In the genomic region with DNA sequence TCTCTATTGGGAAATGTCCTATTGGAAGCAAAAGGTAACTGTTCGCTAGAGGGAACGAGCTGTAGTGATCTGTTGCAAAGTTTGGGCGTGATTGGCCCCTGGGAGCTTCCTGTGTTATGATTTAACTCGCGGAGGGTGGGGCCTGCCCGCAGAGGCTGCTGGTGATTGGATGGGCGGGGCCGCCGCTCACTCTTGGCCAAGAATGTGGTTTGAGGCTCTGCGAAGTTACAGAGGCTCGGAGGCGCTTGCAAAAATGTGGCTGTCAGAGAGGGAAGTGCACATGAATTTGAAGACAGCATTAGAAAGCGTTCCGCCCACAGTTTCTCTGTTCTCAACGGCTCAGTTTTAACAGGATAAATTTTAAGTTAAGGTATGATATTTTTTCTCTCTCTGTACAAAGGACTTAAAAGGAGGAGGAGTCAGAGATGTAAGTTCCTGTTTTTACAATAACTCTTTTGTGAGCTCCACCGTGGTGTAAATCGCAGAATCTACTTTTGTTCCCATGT, we compare ENCODE assay signal across 1 cellular context.
TF ChIP-seq lines count a peak whose summit lies in the region.

No MANE protein-coding gene starts in this region.

TF ChIP-seq in K562, 482 proteins besides CTCF, POLR2A, EP300 and RAD21 (continued from another document and continues in another):
- TF ChIP-seq, protein P1, sequence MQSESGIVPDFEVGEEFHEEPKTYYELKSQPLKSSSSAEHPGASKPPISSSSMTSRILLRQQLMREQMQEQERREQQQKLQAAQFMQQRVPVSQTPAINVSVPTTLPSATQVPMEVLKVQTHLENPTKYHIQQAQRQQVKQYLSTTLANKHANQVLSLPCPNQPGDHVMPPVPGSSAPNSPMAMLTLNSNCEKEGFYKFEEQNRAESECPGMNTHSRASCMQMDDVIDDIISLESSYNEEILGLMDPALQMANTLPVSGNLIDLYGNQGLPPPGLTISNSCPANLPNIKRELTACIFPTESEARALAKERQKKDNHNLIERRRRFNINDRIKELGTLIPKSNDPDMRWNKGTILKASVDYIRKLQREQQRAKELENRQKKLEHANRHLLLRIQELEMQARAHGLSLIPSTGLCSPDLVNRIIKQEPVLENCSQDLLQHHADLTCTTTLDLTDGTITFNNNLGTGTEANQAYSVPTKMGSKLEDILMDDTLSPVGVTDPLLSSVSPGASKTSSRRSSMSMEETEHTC (IDR thresholded peaks at IDR 0.05): no peak
- no peak for TF ChIP-seq SNRNP70 (optimal IDR thresholded peaks at IDR 0.05; ENCODE audit: low read depth, low read length)
- peak; percentile 71 for TF ChIP-seq GABPA (tag; conservative IDR thresholded peaks at IDR 0.05; ENCODE audit: low read depth)
- no peak for TF ChIP-seq ZNF224 (CRISPR knock-in tag; IDR thresholded peaks at IDR 0.05)
- TF ChIP-seq KHSRP (IDR thresholded peaks at IDR 0.05): no peak
- no peak for TF ChIP-seq RFX1 (IDR thresholded peaks at IDR 0.05)
- no peak for TF ChIP-seq KLF1 (tag; IDR thresholded peaks at IDR 0.05)
- TF ChIP-seq RBM25 (IDR thresholded peaks at IDR 0.05; ENCODE audit: low read depth, low read length, severe bottlenecking): peak; percentile 58
- TF ChIP-seq SMARCA4 (IDR thresholded peaks at IDR 0.05): peak; percentile 47; the same call in 1 of the 2 replicates
- TF ChIP-seq TOE1 (IDR thresholded peaks at IDR 0.05; ENCODE audit: borderline replicate concordance): no peak; the same call in 1 of the 2 replicates
- no peak for TF ChIP-seq TOE1 (CRISPR knock-in tag; IDR thresholded peaks at IDR 0.05; ENCODE audit: borderline replicate concordance, low read depth)
- TF ChIP-seq, protein P2, sequence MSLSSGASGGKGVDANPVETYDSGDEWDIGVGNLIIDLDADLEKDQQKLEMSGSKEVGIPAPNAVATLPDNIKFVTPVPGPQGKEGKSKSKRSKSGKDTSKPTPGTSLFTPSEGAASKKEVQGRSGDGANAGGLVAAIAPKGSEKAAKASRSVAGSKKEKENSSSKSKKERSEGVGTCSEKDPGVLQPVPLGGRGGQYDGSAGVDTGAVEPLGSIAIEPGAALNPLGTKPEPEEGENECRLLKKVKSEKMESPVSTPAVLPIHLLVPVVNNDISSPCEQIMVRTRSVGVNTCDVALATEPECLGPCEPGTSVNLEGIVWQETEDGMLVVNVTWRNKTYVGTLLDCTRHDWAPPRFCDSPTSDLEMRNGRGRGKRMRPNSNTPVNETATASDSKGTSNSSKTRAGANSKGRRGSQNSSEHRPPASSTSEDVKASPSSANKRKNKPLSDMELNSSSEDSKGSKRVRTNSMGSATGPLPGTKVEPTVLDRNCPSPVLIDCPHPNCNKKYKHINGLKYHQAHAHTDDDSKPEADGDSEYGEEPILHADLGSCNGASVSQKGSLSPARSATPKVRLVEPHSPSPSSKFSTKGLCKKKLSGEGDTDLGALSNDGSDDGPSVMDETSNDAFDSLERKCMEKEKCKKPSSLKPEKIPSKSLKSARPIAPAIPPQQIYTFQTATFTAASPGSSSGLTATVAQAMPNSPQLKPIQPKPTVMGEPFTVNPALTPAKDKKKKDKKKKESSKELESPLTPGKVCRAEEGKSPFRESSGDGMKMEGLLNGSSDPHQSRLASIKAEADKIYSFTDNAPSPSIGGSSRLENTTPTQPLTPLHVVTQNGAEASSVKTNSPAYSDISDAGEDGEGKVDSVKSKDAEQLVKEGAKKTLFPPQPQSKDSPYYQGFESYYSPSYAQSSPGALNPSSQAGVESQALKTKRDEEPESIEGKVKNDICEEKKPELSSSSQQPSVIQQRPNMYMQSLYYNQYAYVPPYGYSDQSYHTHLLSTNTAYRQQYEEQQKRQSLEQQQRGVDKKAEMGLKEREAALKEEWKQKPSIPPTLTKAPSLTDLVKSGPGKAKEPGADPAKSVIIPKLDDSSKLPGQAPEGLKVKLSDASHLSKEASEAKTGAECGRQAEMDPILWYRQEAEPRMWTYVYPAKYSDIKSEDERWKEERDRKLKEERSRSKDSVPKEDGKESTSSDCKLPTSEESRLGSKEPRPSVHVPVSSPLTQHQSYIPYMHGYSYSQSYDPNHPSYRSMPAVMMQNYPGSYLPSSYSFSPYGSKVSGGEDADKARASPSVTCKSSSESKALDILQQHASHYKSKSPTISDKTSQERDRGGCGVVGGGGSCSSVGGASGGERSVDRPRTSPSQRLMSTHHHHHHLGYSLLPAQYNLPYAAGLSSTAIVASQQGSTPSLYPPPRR (CRISPR knock-in tag; IDR thresholded peaks at IDR 0.05; ENCODE audit: borderline replicate concordance): no peak
- TF ChIP-seq PHF20 (IDR thresholded peaks at IDR 0.05; ENCODE audit: partially characterized antibody): no peak
- TF ChIP-seq, protein P3, sequence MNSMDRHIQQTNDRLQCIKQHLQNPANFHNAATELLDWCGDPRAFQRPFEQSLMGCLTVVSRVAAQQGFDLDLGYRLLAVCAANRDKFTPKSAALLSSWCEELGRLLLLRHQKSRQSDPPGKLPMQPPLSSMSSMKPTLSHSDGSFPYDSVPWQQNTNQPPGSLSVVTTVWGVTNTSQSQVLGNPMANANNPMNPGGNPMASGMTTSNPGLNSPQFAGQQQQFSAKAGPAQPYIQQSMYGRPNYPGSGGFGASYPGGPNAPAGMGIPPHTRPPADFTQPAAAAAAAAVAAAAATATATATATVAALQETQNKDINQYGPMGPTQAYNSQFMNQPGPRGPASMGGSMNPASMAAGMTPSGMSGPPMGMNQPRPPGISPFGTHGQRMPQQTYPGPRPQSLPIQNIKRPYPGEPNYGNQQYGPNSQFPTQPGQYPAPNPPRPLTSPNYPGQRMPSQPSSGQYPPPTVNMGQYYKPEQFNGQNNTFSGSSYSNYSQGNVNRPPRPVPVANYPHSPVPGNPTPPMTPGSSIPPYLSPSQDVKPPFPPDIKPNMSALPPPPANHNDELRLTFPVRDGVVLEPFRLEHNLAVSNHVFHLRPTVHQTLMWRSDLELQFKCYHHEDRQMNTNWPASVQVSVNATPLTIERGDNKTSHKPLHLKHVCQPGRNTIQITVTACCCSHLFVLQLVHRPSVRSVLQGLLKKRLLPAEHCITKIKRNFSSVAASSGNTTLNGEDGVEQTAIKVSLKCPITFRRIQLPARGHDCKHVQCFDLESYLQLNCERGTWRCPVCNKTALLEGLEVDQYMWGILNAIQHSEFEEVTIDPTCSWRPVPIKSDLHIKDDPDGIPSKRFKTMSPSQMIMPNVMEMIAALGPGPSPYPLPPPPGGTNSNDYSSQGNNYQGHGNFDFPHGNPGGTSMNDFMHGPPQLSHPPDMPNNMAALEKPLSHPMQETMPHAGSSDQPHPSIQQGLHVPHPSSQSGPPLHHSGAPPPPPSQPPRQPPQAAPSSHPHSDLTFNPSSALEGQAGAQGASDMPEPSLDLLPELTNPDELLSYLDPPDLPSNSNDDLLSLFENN (IDR thresholded peaks at IDR 0.05; ENCODE audit: low read depth in 2 of 2, low read length in 2 of 2): 0 out of 4 replicates have a peak, but pooled peaks of 1 of the 2 experiments have one; percentile 17
- no peak for TF ChIP-seq ZNF174 (CRISPR knock-in tag; IDR thresholded peaks at IDR 0.05)
- no peak for TF ChIP-seq ETV6 (IDR thresholded peaks at IDR 0.05; ENCODE audit: borderline replicate concordance in 1 of 2, low read depth in 2 of 2, low read length in 1 of 2)
- no peak for TF ChIP-seq ETV6 (CRISPR knock-in tag; IDR thresholded peaks at IDR 0.05; ENCODE audit: borderline replicate concordance)
- no peak for TF ChIP-seq TAF9B (IDR thresholded peaks at IDR 0.05; ENCODE audit: partially characterized antibody)
- no peak for TF ChIP-seq TARDBP (IDR thresholded peaks at IDR 0.05)
- no peak for TF ChIP-seq BCOR (IDR thresholded peaks at IDR 0.05)
- TF ChIP-seq, protein P4, sequence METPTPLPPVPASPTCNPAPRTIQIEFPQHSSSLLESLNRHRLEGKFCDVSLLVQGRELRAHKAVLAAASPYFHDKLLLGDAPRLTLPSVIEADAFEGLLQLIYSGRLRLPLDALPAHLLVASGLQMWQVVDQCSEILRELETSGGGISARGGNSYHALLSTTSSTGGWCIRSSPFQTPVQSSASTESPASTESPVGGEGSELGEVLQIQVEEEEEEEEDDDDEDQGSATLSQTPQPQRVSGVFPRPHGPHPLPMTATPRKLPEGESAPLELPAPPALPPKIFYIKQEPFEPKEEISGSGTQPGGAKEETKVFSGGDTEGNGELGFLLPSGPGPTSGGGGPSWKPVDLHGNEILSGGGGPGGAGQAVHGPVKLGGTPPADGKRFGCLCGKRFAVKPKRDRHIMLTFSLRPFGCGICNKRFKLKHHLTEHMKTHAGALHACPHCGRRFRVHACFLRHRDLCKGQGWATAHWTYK (CRISPR knock-in tag; IDR thresholded peaks at IDR 0.05): no peak
- TF ChIP-seq PRPF4 (IDR thresholded peaks at IDR 0.05; ENCODE audit: insufficient read depth, low read depth, low read length, poor library complexity, severe bottlenecking): no peak
- TF ChIP-seq, protein P5, sequence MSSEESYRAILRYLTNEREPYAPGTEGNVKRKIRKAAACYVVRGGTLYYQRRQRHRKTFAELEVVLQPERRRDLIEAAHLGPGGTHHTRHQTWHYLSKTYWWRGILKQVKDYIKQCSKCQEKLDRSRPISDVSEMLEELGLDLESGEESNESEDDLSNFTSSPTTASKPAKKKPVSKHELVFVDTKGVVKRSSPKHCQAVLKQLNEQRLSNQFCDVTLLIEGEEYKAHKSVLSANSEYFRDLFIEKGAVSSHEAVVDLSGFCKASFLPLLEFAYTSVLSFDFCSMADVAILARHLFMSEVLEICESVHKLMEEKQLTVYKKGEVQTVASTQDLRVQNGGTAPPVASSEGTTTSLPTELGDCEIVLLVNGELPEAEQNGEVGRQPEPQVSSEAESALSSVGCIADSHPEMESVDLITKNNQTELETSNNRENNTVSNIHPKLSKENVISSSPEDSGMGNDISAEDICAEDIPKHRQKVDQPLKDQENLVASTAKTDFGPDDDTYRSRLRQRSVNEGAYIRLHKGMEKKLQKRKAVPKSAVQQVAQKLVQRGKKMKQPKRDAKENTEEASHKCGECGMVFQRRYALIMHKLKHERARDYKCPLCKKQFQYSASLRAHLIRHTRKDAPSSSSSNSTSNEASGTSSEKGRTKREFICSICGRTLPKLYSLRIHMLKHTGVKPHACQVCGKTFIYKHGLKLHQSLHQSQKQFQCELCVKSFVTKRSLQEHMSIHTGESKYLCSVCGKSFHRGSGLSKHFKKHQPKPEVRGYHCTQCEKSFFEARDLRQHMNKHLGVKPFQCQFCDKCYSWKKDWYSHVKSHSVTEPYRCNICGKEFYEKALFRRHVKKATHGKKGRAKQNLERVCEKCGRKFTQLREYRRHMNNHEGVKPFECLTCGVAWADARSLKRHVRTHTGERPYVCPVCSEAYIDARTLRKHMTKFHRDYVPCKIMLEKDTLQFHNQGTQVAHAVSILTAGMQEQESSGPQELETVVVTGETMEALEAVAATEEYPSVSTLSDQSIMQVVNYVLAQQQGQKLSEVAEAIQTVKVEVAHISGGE (CRISPR knock-in tag; IDR thresholded peaks at IDR 0.05): no peak
- no peak for TF ChIP-seq ZNF717 (CRISPR knock-in tag; IDR thresholded peaks at IDR 0.05)
- TF ChIP-seq EZH2 (IDR thresholded peaks at IDR 0.05; ENCODE audit: borderline replicate concordance, low read depth, low read length): no peak
- TF ChIP-seq, protein P6, sequence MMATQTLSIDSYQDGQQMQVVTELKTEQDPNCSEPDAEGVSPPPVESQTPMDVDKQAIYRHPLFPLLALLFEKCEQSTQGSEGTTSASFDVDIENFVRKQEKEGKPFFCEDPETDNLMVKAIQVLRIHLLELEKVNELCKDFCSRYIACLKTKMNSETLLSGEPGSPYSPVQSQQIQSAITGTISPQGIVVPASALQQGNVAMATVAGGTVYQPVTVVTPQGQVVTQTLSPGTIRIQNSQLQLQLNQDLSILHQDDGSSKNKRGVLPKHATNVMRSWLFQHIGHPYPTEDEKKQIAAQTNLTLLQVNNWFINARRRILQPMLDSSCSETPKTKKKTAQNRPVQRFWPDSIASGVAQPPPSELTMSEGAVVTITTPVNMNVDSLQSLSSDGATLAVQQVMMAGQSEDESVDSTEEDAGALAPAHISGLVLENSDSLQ (IDR thresholded peaks at IDR 0.05): peak; percentile 98
- peak; percentile 72; the same call in 1 of the 2 replicates for TF ChIP-seq TEAD2 (tag; IDR thresholded peaks at IDR 0.05)
- TF ChIP-seq L3MBTL2 (IDR thresholded peaks at IDR 0.05): peak; percentile 89
- TF ChIP-seq ETS2 (tag; IDR thresholded peaks at IDR 0.05; ENCODE audit: borderline replicate concordance, poor library complexity, severe bottlenecking): no peak
- TF ChIP-seq ESRRA (IDR thresholded peaks at IDR 0.05; ENCODE audit: borderline replicate concordance, low read depth): peak; percentile 53; the same call in 1 of the 2 replicates
- peak; percentile 77 for TF ChIP-seq RBFOX2 (IDR thresholded peaks at IDR 0.05; ENCODE audit: low read depth, low read length)
- no peak for TF ChIP-seq NFXL1 (CRISPR knock-in tag; IDR thresholded peaks at IDR 0.05)
- TF ChIP-seq CBX3 (IDR thresholded peaks at IDR 0.05; ENCODE audit: borderline replicate concordance in 1 of 2, low read length in 2 of 2): no peak
- TF ChIP-seq, protein P7, sequence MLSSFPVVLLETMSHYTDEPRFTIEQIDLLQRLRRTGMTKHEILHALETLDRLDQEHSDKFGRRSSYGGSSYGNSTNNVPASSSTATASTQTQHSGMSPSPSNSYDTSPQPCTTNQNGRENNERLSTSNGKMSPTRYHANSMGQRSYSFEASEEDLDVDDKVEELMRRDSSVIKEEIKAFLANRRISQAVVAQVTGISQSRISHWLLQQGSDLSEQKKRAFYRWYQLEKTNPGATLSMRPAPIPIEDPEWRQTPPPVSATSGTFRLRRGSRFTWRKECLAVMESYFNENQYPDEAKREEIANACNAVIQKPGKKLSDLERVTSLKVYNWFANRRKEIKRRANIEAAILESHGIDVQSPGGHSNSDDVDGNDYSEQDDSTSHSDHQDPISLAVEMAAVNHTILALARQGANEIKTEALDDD (IDR thresholded peaks at IDR 0.05): 0 out of 2 replicates have a peak, but pooled peaks have one; percentile 19
- no peak for TF ChIP-seq XRCC3 (IDR thresholded peaks at IDR 0.05)
- TF ChIP-seq NEUROD1 (IDR thresholded peaks at IDR 0.05; ENCODE audit: borderline replicate concordance, low read depth, low read length, partially characterized antibody): no peak
- TF ChIP-seq MTA3 (IDR thresholded peaks at IDR 0.05; ENCODE audit: borderline replicate concordance): no peak
- TF ChIP-seq MAZ (CRISPR knock-in tag; conservative IDR thresholded peaks at IDR 0.05 in 1 of 2, IDR thresholded peaks at IDR 0.05 in 1 of 2): peak; percentile 27 to 68; a peak in 3 of 4 replicates
- peak in 1 of 2 experiments; percentile 87; a peak in 3 of 4 replicates for TF ChIP-seq RCOR1 (IDR thresholded peaks at IDR 0.05; ENCODE audit: borderline replicate concordance in 1 of 2, low read depth in 2 of 2, low read length in 2 of 2)
- 0 out of 2 replicates have a peak, but pooled peaks have one; percentile 28 for TF ChIP-seq EGR1 (conservative IDR thresholded peaks at IDR 0.05)
- peak; percentile 58 for TF ChIP-seq SOX6 (IDR thresholded peaks at IDR 0.05)
- no peak for TF ChIP-seq ZNF23 (CRISPR knock-in tag; IDR thresholded peaks at IDR 0.05)
- TF ChIP-seq MED1 (CRISPR knock-in tag; IDR thresholded peaks at IDR 0.05; ENCODE audit: borderline replicate concordance): no peak
- no peak for TF ChIP-seq ZZZ3 (IDR thresholded peaks at IDR 0.05)
- no peak for TF ChIP-seq RBM17 (IDR thresholded peaks at IDR 0.05; ENCODE audit: borderline replicate concordance, low read depth, low read length)
- peak; percentile 86 for TF ChIP-seq TBP (optimal IDR thresholded peaks at IDR 0.05; ENCODE audit: low read depth, low read length)
- TF ChIP-seq ETV1 (tag; conservative IDR thresholded peaks at IDR 0.05; ENCODE audit: low read depth): peak; percentile 64
- no peak for TF ChIP-seq ARHGAP35 (IDR thresholded peaks at IDR 0.05; ENCODE audit: partially characterized antibody)
